ENCODE assay signal across 20 cellular contexts in genomic region chr6:158839796-158840195, GRCh38.
"Had no signal": no experiment of that assay in that cellular context is flagged by ENCODE, and none has a peak within 500 bp of the region (broad histone marks: within the 10 kb centered on the region; RNA-seq: fewer than 3 reads in every experiment).

No MANE protein-coding gene starts in this region.

- H3K36me3 ChIP-seq: neutrophil, upper lobe of left lung, uterus had no signal

- H3K27ac Mint-ChIP-seq: endodermal cell, progenitor cell of endocrine pancreas had no signal

- H3K4me3 Mint-ChIP-seq: endodermal cell; naive thymus-derived CD4-positive, alpha-beta T cell had no signal

- H3K4me2 ChIP-seq: smooth muscle cell had no signal

- H3K27me3 ChIP-seq: upper lobe of left lung, uterus had no signal

- H3K27me3 Mint-ChIP-seq: progenitor cell of endocrine pancreas had no signal

- H3K27ac ChIP-seq: coronary artery, neutrophil, upper lobe of left lung, uterus had no signal

- H3K9me3 ChIP-seq: neutrophil, upper lobe of left lung, uterus had no signal

- H3K4me3 ChIP-seq: coronary artery, lung, smooth muscle cell, upper lobe of left lung, uterus had no signal

- DNase-seq: effector CD4-positive, alpha-beta T cell; endodermal cell; erythroblast; foreskin melanocyte; head of caudate nucleus; hippocampal formation; left colon; left ventricle myocardium superior; mesenchymal stem cell; naive thymus-derived CD4-positive, alpha-beta T cell; right cardiac atrium; stimulated activated CD4-positive, alpha-beta T cell treated with anti-CD3 and anti-CD28 coated beads, Interleukin-2, amount 100 ng/mL, for 48 hours; stimulated activated naive CD4-positive, alpha-beta T cell treated with Interleukin-2 at 50 U/mL for 16 hours; upper lobe of left lung; uterus had no signal

- H3K4me1 ChIP-seq: uterus had no signal
